ENCODE assay signal across 31 cellular contexts in genomic region chr11:107853070-107853469, GRCh38.
"Had no signal": no experiment of that assay in that cellular context is flagged by ENCODE, and none has a peak within 500 bp of the region (broad histone marks: within the 10 kb centered on the region; RNA-seq: fewer than 3 reads in every experiment).

No MANE protein-coding gene starts in this region.

- H3K9ac ChIP-seq: SK-N-SH had no signal

- H3K4me3 Mint-ChIP-seq: activated CD4-positive, alpha-beta T cell treated with anti-CD3 and anti-CD28 coated beads, Interleukin-2, amount 10 ng/mL, durations not matched to agents 24 days and 14 days; activated CD8-positive, alpha-beta T cell treated with anti-CD3 and anti-CD28 coated beads for 36 hours; activated naive CD8-positive, alpha-beta T cell treated with anti-CD3 and anti-CD28 coated beads, Interleukin-2, amount 10 ng/mL, durations not matched to agents 7 days and 5 days; activated T-cell treated with anti-CD3 and anti-CD28 coated beads, Interleukin-2, amount 50 U/mL, for 4 hours; activated T-helper 1 cell treated with anti-CD3 and anti-CD28 coated beads, Interleukin-12 subunit alpha, Interleukin-12 subunit beta, Interleukin-2, Interleukin-4 antibody, amounts not matched to agents 30 ng/mL and 10 ng/mL and 1 ng/mL, durations not matched to agents 14 hours and 24 hours and 36 hours; T-helper 1 cell treated with Interleukin-12 subunit alpha and Interleukin-12 subunit beta and Interleukin-4 antibody, amounts not matched to agents 30 μg/mL and 1 μg/mL, for 36 hours; T-helper 2 cell treated with Interferon-gamma antibody and Interleukin-4, amounts not matched to agents 5 μg/mL and 100 μg/mL, for 36 hours had no signal

- H3K27me3 ChIP-seq: ascending aorta, Peyer's patch, SJSA1 had no signal

- ATAC-seq: activated CD8-positive, alpha-beta T cell treated with anti-CD3 and anti-CD28 coated beads for 36 hours; activated T-cell treated with anti-CD3 and anti-CD28 coated beads, Interleukin-2, amount 50 U/mL, for 4 hours; PC-3 had no signal

- H3K4me1 ChIP-seq: ascending aorta, SJSA1 had no signal

- H3K27ac ChIP-seq: ascending aorta, SJSA1 had no signal

- H3K9me3 Mint-ChIP-seq: activated CD4-positive, alpha-beta T cell treated with anti-CD3 and anti-CD28 coated beads, Interleukin-2, amount 10 ng/mL, durations not matched to agents 24 days and 14 days; activated CD8-positive, alpha-beta T cell treated with anti-CD3 and anti-CD28 coated beads for 36 hours; activated naive CD8-positive, alpha-beta T cell treated with anti-CD3 and anti-CD28 coated beads, Interleukin-2, amount 10 ng/mL, durations not matched to agents 7 days and 5 days; activated T-cell treated with anti-CD3 and anti-CD28 coated beads, Interleukin-2, amount 50 U/mL, for 4 hours; activated T-helper 1 cell treated with anti-CD3 and anti-CD28 coated beads, Interleukin-12 subunit alpha, Interleukin-12 subunit beta, Interleukin-2, Interleukin-4 antibody, amounts not matched to agents 30 ng/mL and 10 ng/mL and 1 ng/mL, durations not matched to agents 14 hours and 24 hours and 36 hours; T-helper 1 cell treated with Interleukin-12 subunit alpha and Interleukin-12 subunit beta and Interleukin-4 antibody, amounts not matched to agents 30 μg/mL and 1 μg/mL, for 36 hours; T-helper 2 cell treated with Interferon-gamma antibody and Interleukin-4, amounts not matched to agents 5 μg/mL and 100 μg/mL, for 36 hours had no signal

- H3K36me3 Mint-ChIP-seq: activated naive CD8-positive, alpha-beta T cell treated with anti-CD3 and anti-CD28 coated beads, Interleukin-2, amount 10 ng/mL, durations not matched to agents 7 days and 5 days had no signal

- H3K9me3 ChIP-seq: ascending aorta, Peyer's patch, SJSA1, SK-N-SH had no signal

- H3K27me3 Mint-ChIP-seq: activated CD4-positive, alpha-beta T cell treated with anti-CD3 and anti-CD28 coated beads, Interleukin-2, amount 10 ng/mL, durations not matched to agents 24 days and 14 days; activated CD8-positive, alpha-beta T cell treated with anti-CD3 and anti-CD28 coated beads for 36 hours; activated naive CD8-positive, alpha-beta T cell treated with anti-CD3 and anti-CD28 coated beads, Interleukin-2, amount 10 ng/mL, durations not matched to agents 7 days and 5 days had no signal

- H3K36me3 ChIP-seq: ascending aorta, Peyer's patch, SJSA1 had no signal

- H3K4me3 ChIP-seq: ascending aorta, Peyer's patch, SJSA1 had no signal

- DNase-seq: activated CD4-positive, alpha-beta T cell treated with anti-CD3 and anti-CD28 coated beads, Interleukin-2, amount 10 ng/mL, durations not matched to agents 24 days and 14 days; activated CD4-positive, alpha-beta T cell treated with anti-CD3 and anti-CD28 coated beads, Interleukin-2, amount 50 U/mL, for 4 hours; activated CD8-positive, alpha-beta T cell treated with anti-CD3 and anti-CD28 coated beads for 36 hours; activated effector memory CD4-positive, alpha-beta T cell treated with Interleukin-2 at 50 U/mL for 16 hours; activated naive CD4-positive, alpha-beta T cell treated with anti-CD3 and anti-CD28 coated beads, Interleukin-2, amount 50 U/mL, for 16 hours; activated naive CD8-positive, alpha-beta T cell treated with anti-CD3 and anti-CD28 coated beads, Interleukin-2, amount 10 ng/mL, durations not matched to agents 7 days and 5 days; activated T-cell treated with anti-CD3 and anti-CD28 coated beads for 4 hours; activated T-cell treated with anti-CD3 and anti-CD28 coated beads, Interleukin-2, amount 50 U/mL, for 4 hours; amygdala; KG1; NCI-H1092 treated with DMSO at 0.1 percent for 48 hours; NCI-H1417; NCI-H146; NCI-H187; NCI-H2029 treated with DMSO at 0.1 percent for 48 hours; NCI-H2107; NCI-H2171; NCI-H510A; NCI-H526; NCI-H748 treated with DMSO at 0.1 percent for 48 hours; NK-92 treated with Interleukin-12 subunit alpha and Interleukin-12 subunit beta, amount 100 ng/mL, for 24 hours; PC-3; Peyer's patch; RPMI8226; SHP77 treated with DMSO at 0.1 percent for 48 hours; SK-N-SH had no signal

- H3K27ac Mint-ChIP-seq: activated CD4-positive, alpha-beta T cell treated with anti-CD3 and anti-CD28 coated beads, Interleukin-2, amount 10 ng/mL, durations not matched to agents 24 days and 14 days; activated CD8-positive, alpha-beta T cell treated with anti-CD3 and anti-CD28 coated beads for 36 hours; activated naive CD8-positive, alpha-beta T cell treated with anti-CD3 and anti-CD28 coated beads, Interleukin-2, amount 10 ng/mL, durations not matched to agents 7 days and 5 days; activated T-helper 1 cell treated with anti-CD3 and anti-CD28 coated beads, Interleukin-12 subunit alpha, Interleukin-12 subunit beta, Interleukin-2, Interleukin-4 antibody, amounts not matched to agents 30 ng/mL and 10 ng/mL and 1 ng/mL, durations not matched to agents 14 hours and 24 hours and 36 hours; T-helper 1 cell treated with Interleukin-12 subunit alpha and Interleukin-12 subunit beta and Interleukin-4 antibody, amounts not matched to agents 30 μg/mL and 1 μg/mL, for 36 hours; T-helper 2 cell treated with Interferon-gamma antibody and Interleukin-4, amounts not matched to agents 5 μg/mL and 100 μg/mL, for 36 hours had no signal
